In the genomic region with DNA sequence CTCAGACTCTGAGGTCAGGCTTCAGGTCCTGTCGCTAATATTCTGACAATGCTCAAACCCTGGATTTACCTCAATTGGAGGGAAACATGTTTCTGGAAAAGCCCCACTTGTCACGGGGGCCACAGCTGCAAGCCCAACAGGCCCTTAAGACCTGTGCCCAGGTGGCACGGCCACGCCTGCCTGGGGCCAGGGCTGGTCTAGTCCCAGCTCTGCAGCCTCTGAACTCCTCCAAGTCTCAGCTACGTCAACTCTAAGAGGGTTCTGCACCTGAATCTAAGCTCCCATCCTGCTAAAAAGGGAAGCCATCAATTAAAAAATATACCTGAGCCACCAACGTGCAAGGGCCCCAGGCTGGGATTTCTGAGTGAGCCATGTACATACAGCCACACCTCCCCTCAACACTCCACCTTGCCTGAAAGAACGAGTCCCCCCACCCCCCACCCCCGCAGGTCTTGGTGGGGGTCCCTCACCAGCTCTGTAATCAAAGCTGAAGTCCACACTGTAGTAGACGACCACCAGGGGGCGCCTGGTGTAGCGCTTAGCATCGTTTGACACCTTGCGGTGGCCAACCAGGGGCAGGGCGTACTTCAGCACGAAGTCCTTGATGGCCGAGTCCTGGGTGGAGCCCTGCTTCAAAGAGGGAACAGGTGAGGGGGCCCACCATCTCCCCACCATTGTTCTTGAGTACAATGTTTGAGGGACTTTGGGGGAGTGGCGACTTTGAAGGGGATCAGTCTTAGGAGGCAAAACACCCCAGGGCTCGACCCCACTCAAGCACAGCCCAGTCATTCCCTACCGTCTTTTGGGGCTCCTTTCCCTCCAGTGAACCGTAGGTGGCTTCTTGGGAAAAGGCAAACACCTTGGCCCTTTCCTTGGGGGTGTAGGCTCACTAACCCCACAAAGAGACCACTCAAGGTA, we compare ENCODE assay signal across 8 cellular contexts. TPM values are rescaled to one million over a fixed set of nuclear protein-coding genes. Genes with fewer than 3 reads are reported as not detected.
DNase-seq lines count a peak whose midpoint lies in the region; ATAC-seq and TF ChIP-seq lines count a peak whose summit lies in the region.

No MANE protein-coding gene starts in this region.

- POLR2A ChIA-PET in AG04449 (lab: Yijun Ruan, JAX): interaction anchor here (0.7 to 0.9 kb wide), 2 partner anchors 60 to 121 kb away, joined by 3 read pairs; no protein-coding TSS in a partner anchor

- ATAC-seq in GM18858 (IDR thresholded peaks at IDR 0.05; ENCODE audit: unreplicated experiment) (peak; percentile 72), HG03469 (IDR thresholded peaks at IDR 0.05; ENCODE audit: unreplicated experiment) (peak; percentile 54)

- TF ChIP-seq CTCF in AG04449 (IDR thresholded peaks at IDR 0.05; ENCODE audit: insufficient read depth, low read length, missing control alignments): peak; percentile 81

- no peak for DNase-seq in AG04449 (ENCODE audit: low read depth, low spot score)
- DNase-seq in RPMI7951 (ENCODE audit: low read depth): peak; percentile 59
- DNase-seq in activated gamma-delta T cell (lab: John Stamatoyannopoulos, UW): peak; percentile 26
- peak; percentile 59 for DNase-seq in glomerular visceral epithelial cell (ENCODE audit: extremely low spot score)
- peak; percentile 29 to 96 (median 76) for DNase-seq in posterior cingulate gyrus
- DNase-seq in ureter (ENCODE audit: low spot score): peak; percentile 74

- CTCF ChIA-PET in AG04449 (lab: Yijun Ruan, JAX): interaction anchor here (0.6 to 14.8 kb wide), 24 partner anchors 4 to 243 kb away, joined by 3 to 126 read pairs (median 10); partner anchors contain the start of genes PDIA4, ZNF282, ZNF398 and ZNF425

- no peak overlapping the region for H3K4me3 ChIP-seq in AG04449 (ENCODE audit: low read depth, low read length)

- intact Hi-C loops in posterior cingulate gyrus (cut with DNase I): loop anchor here (1.0 kb wide), 2 partner anchors 60 to 85 kb away; partner anchors contain the start of gene ZNF786

RNA-seq across cellular contexts. Expression of gene PDIA4, which starts 22.6 kb away (rescaled TPM):
- 237 and 286 TPM in 2 replicates for total RNA-seq in RPMI7951 (2014; rRNA removed; shearing (Covaris generic))
- total RNA-seq in ureter: 116 TPM
